Comparison of ENCODE assay signal across 1 cellular context in the genomic region with DNA sequence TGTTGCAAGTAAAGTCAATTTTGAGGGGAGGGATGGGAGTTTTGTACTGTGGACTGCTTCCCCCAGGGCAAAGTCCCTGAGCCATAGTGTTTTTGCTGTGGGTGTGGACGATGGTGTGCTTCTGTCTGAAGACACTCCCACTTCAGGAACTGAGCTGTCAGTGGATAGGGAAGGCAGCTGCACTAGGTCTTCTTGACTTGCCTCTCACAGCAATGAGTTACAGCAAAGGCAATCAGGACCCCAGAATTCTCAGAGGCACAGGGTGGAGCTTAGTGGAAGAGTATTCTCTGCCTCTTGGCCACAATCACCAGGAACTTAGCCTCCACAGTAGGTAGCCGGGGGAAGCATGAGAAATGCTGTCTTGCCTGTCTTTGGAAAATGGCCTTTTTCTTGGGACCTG.
TF ChIP-seq lines count a peak whose summit lies in the region.

No MANE protein-coding gene starts in this region.

TF ChIP-seq in H1, 55 proteins besides CTCF, POLR2A, EP300 and RAD21:
- TF ChIP-seq BRCA1 (IDR thresholded peaks at IDR 0.05; ENCODE audit: low read depth, low read length) (no peak), KDM5A (IDR thresholded peaks at IDR 0.05; ENCODE audit: low read length) (no peak), YY1 (IDR thresholded peaks at IDR 0.05; ENCODE audit: low read depth, low read length) (peak; percentile 36; the same call in 1 of the 2 replicates)
